Comparison of ENCODE assay signal across 8 cellular contexts in the genomic region with DNA sequence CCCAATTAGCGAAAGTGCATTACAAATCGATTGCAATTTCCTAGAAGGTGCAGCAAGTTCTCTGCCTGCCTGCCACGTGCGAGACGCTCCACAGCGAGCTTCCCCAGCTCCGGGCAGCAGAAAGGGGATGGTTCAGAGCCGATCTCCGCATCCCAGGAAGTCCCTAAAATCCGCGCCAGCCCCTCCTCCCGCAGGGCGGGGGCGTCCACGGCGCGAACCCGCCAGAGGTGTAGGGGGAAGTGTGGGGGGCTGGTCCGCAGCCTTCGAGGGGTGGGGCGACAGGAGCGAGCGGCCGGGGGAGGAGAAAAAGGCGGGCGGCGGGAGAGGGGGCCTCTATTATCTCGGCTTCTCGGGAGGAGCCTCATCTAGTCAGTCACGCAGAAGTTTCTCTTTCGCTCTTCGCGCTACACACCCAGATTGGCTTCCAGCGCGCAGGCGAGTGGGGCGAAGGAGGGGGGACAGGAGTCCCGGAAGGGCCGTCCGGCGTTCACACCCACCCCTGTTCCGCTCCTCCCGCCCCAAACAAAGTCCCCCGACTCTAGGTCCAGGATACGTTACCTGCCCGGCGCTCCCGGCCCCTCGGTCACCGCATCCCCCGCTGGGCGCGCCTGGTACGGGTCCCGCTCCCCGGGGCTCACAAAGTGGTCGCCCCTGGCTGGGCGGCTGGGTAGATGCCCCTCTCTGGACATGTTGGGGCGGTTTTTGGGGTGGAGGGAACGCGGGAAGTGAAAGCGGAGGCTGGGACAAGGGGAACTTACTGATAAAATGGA. TPM values are rescaled to one million over a fixed set of nuclear protein-coding genes. Genes with fewer than 3 reads are reported as not detected.
A peak's percentile ranks its signal among the peaks of the same experiment; 100 is the strongest.
DNase-seq lines count a peak whose midpoint lies in the region; ATAC-seq and TF ChIP-seq lines count a peak whose summit lies in the region.

No MANE protein-coding gene starts in this region.

- H3K4me3 ChIP-seq in MG63 (peak overlapping the region; percentile 99), SJSA1 (peak overlapping the region; percentile 88), gastroesophageal sphincter (peak overlapping the region; percentile 66 to 68), testis (peak overlapping the region; percentile 93 to 99)

- intact Hi-C loops in activated naive CD4-positive, alpha-beta T cell treated with anti-CD3 and anti-CD28 coated beads for 36 hours (cut with micrococcal nuclease): loop anchor here (1.0 to 5.0 kb wide), 9 partner anchors 8 to 1555 kb away; a partner anchor contains a TSS
- intact Hi-C loops in testis (cut with DNase I; ENCODE audit: low total_unique reads): no loop called here

- H3K4me1 Mint-ChIP-seq in activated naive CD4-positive, alpha-beta T cell treated with anti-CD3 and anti-CD28 coated beads for 36 hours (ENCODE audit: low read depth): peaks cover 50% of the 10 kb centered on the region

- peak; percentile 87 for ATAC-seq in gastroesophageal sphincter

- peak; percentile 87 to 88 for TF ChIP-seq POLR2A in gastroesophageal sphincter (IDR thresholded peaks at IDR 0.05)
- peak; percentile 26 for TF ChIP-seq POLR2A in testis (IDR thresholded peaks at IDR 0.05)

- CTCF ChIA-PET in activated naive CD4-positive, alpha-beta T cell treated with anti-CD3 and anti-CD28 coated beads for 36 hours (lab: Charles Lee): interaction anchor here (0.6 to 1.9 kb wide), 4 partner anchors 7 to 59 kb away, joined by 3 to 12 read pairs (median 8); no protein-coding TSS in a partner anchor

- 2 to 4% methylated on average over 9 to 19 of the region's 62 CpGs for WGBS in gastroesophageal sphincter (ENCODE audit: low coverage in 1 of 2), 2 donors
- WGBS in testis, 2 donors: 1% methylated on average over 29 to 62 of the region's 62 CpGs

- no peaks in the 10 kb centered on the region for H3K36me3 Mint-ChIP-seq in activated naive CD4-positive, alpha-beta T cell treated with anti-CD3 and anti-CD28 coated beads for 36 hours (ENCODE audit: low read depth)

- peak in 1 of 4 experiments; percentile 8 for TF ChIP-seq CTCF in gastroesophageal sphincter (IDR thresholded peaks at IDR 0.05)
- peak in 1 of 3 experiments; percentile 12 for TF ChIP-seq CTCF in testis (IDR thresholded peaks at IDR 0.05)

- H3K9me3 Mint-ChIP-seq in activated naive CD4-positive, alpha-beta T cell treated with anti-CD3 and anti-CD28 coated beads for 36 hours: no peaks in the 10 kb centered on the region

- peak overlapping the region; percentile 96 for H3K27ac Mint-ChIP-seq in activated naive CD4-positive, alpha-beta T cell treated with anti-CD3 and anti-CD28 coated beads for 36 hours

- DNase-seq in GF-D8 (lab: John Stamatoyannopoulos, UW): peak; percentile 87
- DNase-seq in HCEC 1CT: peak; percentile 93
- DNase-seq in MG63: peak; percentile 96
- DNase-seq in SJSA1 (ENCODE audit: low read depth in 1 of 2, low spot score in 2 of 2): peak; percentile 92 to 96
- peak; percentile 94 for DNase-seq in activated naive CD4-positive, alpha-beta T cell treated with anti-CD3 and anti-CD28 coated beads for 36 hours
- DNase-seq in occipital lobe (lab: John Stamatoyannopoulos, UW): peak; percentile 78
- DNase-seq in testis: peak; percentile 92

- TF ChIP-seq EP300 in gastroesophageal sphincter (IDR thresholded peaks at IDR 0.05): no peak

- H3K27ac ChIP-seq in SJSA1 (peak overlapping the region; percentile 100), gastroesophageal sphincter (peak overlapping the region; percentile 92 to 100 (median 98)), testis (peak overlapping the region; percentile 100)

- H3K9me3 ChIP-seq in MG63 (no peaks in the 10 kb centered on the region), SJSA1 (replicated peaks) (no peaks in the 10 kb centered on the region), gastroesophageal sphincter (no peaks in the 10 kb centered on the region), testis (no peaks in the 10 kb centered on the region)

- H3K4me1 ChIP-seq in SJSA1 (replicated peaks) (peaks cover 30% of the 10 kb centered on the region), gastroesophageal sphincter (peaks cover 3 to 44% (median 9%) of the 10 kb centered on the region in 3 donors), testis (peaks cover 6% of the 10 kb centered on the region)

- H3K36me3 ChIP-seq in MG63 (no peaks in the 10 kb centered on the region), SJSA1 (peaks cover 3% of the 10 kb centered on the region), gastroesophageal sphincter (no peaks in the 10 kb centered on the region), testis (ENCODE audit: low read depth, missing control alignments) (no peaks in the 10 kb centered on the region)

- H3K27me3 ChIP-seq in MG63 (no peaks in the 10 kb centered on the region), SJSA1 (replicated peaks) (no peaks in the 10 kb centered on the region), gastroesophageal sphincter (no peaks in the 10 kb centered on the region), testis (no peaks in the 10 kb centered on the region)

- peak overlapping the region; percentile 84 for H3K4me3 Mint-ChIP-seq in activated naive CD4-positive, alpha-beta T cell treated with anti-CD3 and anti-CD28 coated beads for 36 hours

- no peaks in the 10 kb centered on the region for H3K27me3 Mint-ChIP-seq in activated naive CD4-positive, alpha-beta T cell treated with anti-CD3 and anti-CD28 coated beads for 36 hours (ENCODE audit: low read depth)

RNA-seq across cellular contexts. Expression of a gene that starts 9.1 kb away (rescaled TPM):
- not detected in 2 replicates for total RNA-seq in MG63 (2014; rRNA removed; shearing (Covaris generic); ENCODE audit: low replicate concordance)
- 0.61 TPM in 1 of 2 replicates, not detected in the other for total RNA-seq in SJSA1 (2014; rRNA removed; shearing (Covaris generic))
- 10 to 100 TPM; 29.7 to 32.9 TPM for total RNA-seq in activated naive CD4-positive, alpha-beta T cell treated with anti-CD3 and anti-CD28 coated beads for 36 hours
- total RNA-seq in gastroesophageal sphincter: 1 to 10 TPM; 1.3 to 7.3 (median 1.8) TPM
- 7.8 TPM for total RNA-seq in occipital lobe
- 1 to 10 TPM; 3.2 to 3.9 TPM for total RNA-seq in testis
- polyA plus RNA-seq in testis (ENCODE audit: insufficient read depth, low read depth, low replicate concordance): 9.5 TPM

Comparison
In these comparisons a context has a peak if more than half of its experiments do, and no peak if none do; other contexts are left out.
1. Peak in every context shown above with its lines: DNase-seq, ATAC-seq, H3K4me3 ChIP-seq and H3K27ac ChIP-seq.